Comparison of ENCODE assay signal across 15 cellular contexts in genomic region chr6:107988570-107988969, GRCh38. TPM values are rescaled to one million over a fixed set of nuclear protein-coding genes. Genes with fewer than 3 reads are reported as not detected.
A peak's percentile ranks its signal among the peaks of the same experiment; 100 is the strongest.
DNase-seq lines count a peak whose midpoint lies in the region; ATAC-seq and TF ChIP-seq lines count a peak whose summit lies in the region.
"Had no signal": no experiment of that assay in that cellular context is flagged by ENCODE, and none has a peak within 500 bp of the region (broad histone marks: within the 10 kb centered on the region; RNA-seq: fewer than 3 reads in every experiment).

No MANE protein-coding gene starts in this region.

- no peaks in the 10 kb centered on the region; the same call in 1 of the 2 replicates for H3K9me2 ChIP-seq in GM23338 (ENCODE audit: insufficient read depth)

- H3K14ac ChIP-seq in trophoblast cell (ENCODE audit: low read length): no peak overlapping the region

- H3K9me3 ChIP-seq in SK-N-MC (ENCODE audit: low read depth, low read length) (no peaks in the 10 kb centered on the region), iPS-15b (ENCODE audit: control insufficient read depth, insufficient read depth, low read length) (no peaks in the 10 kb centered on the region), trophoblast cell (ENCODE audit: insufficient read depth, low read depth, low read length) (no peaks in the 10 kb centered on the region)
- H3K9me3 ChIP-seq: BLaER1, Caco-2 had no signal

- no peak overlapping the region for H4K12ac ChIP-seq in trophoblast cell (ENCODE audit: low read depth, low read length)

- no CpG with 5 or more reads among the region's 3 CpGs for WGBS in trophoblast cell (ENCODE audit: extremely low coverage, insufficient coverage, insufficient read length)

- H3K79me2 ChIP-seq in GM23338 (replicated peaks; ENCODE audit: insufficient read depth): no peaks in the 10 kb centered on the region
- no peaks in the 10 kb centered on the region for H3K79me2 ChIP-seq in trophoblast cell (ENCODE audit: control insufficient read depth, insufficient read depth, low read length, poor library complexity)

- no peak overlapping the region for H2AK5ac ChIP-seq in trophoblast cell (ENCODE audit: low read length)

- no peak overlapping the region for H4K8ac ChIP-seq in trophoblast cell (ENCODE audit: low read depth, low read length)

- no peaks in the 10 kb centered on the region for H4K20me1 ChIP-seq in GM23338 (replicated peaks; ENCODE audit: insufficient read depth)
- H4K20me1 ChIP-seq: BLaER1 had no signal

- peaks cover 2% of the 10 kb centered on the region for H3K79me1 ChIP-seq in trophoblast cell (ENCODE audit: low read length)

- H3F3A ChIP-seq in GM23338 (replicated peaks; ENCODE audit: low read depth): peaks cover 4% of the 10 kb centered on the region; the same call in 1 of the 2 replicates

- peak; percentile 73 for DNase-seq in GM23338 (ENCODE audit: low spot score)
- DNase-seq in SK-N-MC (ENCODE audit: low read depth, low spot score): no peak
- peak in 1 of 2 donors; percentile 28 for DNase-seq in trophoblast cell
- DNase-seq in NCI-H2196 (lab: John Stamatoyannopoulos, UW; ENCODE audit: unreplicated experiment): no peak
- no peak for DNase-seq in iPS-NIHi7 (ENCODE audit: extremely low spot score)
- DNase-seq: 8988T; AML-193; Caco-2; CD8-positive, alpha-beta memory T cell; DND-41; GF-D8 had no signal

- peak overlapping the region; percentile 91 for H2BK12ac ChIP-seq in trophoblast cell (ENCODE audit: low read length)

- H3K27me3 ChIP-seq in GM23338 (ENCODE audit: insufficient read depth) (no peaks in the 10 kb centered on the region), iPS-15b (ENCODE audit: control insufficient read depth, insufficient read depth, low read length) (no peaks in the 10 kb centered on the region), trophoblast cell (ENCODE audit: insufficient read depth, low read length) (no peaks in the 10 kb centered on the region)
- H3K27me3 ChIP-seq: BLaER1 had no signal

- H3K18ac ChIP-seq in trophoblast cell (ENCODE audit: low read length): no peak overlapping the region

- peak overlapping the region; percentile 73 for H4K91ac ChIP-seq in trophoblast cell (ENCODE audit: low read depth, low read length)

- peak overlapping the region; percentile 73 for H2BK120ac ChIP-seq in trophoblast cell (ENCODE audit: insufficient read depth, low read length, poor library complexity)

- H3K9ac ChIP-seq in SK-N-MC (ENCODE audit: insufficient read length) (no peak overlapping the region), iPS-15b (ENCODE audit: low read depth, low read length) (no peak overlapping the region), trophoblast cell (ENCODE audit: low read length) (no peak overlapping the region)
- H3K9ac ChIP-seq: BLaER1 had no signal

- peak overlapping the region; percentile 86 for H3K27ac ChIP-seq in GM23338 (ENCODE audit: low read depth)
- 0 out of 2 replicates have a peak overlapping the region, but pooled peaks have one; percentile 6 for H3K27ac ChIP-seq in SK-N-MC
- no peak overlapping the region for H3K27ac ChIP-seq in trophoblast cell (ENCODE audit: low read depth, low read length)
- H3K27ac ChIP-seq: BLaER1 had no signal

- H2AFZ ChIP-seq in GM23338 (no peak overlapping the region), trophoblast cell (ENCODE audit: insufficient read depth, low read length, poor library complexity) (no peak overlapping the region)

- ATAC-seq in GM23338 (peak; percentile 87), HG03045 (IDR thresholded peaks at IDR 0.05; ENCODE audit: unreplicated experiment) (no peak)
- ATAC-seq: HepG2 had no signal

- peaks cover 54% of the 10 kb centered on the region for H3K4me1 Mint-ChIP-seq in GM23338

- H3K4ac ChIP-seq in trophoblast cell (ENCODE audit: low read depth, low read length): no peak overlapping the region

- peak overlapping the region; percentile 88 for H3K27ac Mint-ChIP-seq in GM23338
- H3K27ac Mint-ChIP-seq: CD8-positive, alpha-beta memory T cell had no signal

- H3K4me3 Mint-ChIP-seq in GM23338: peak overlapping the region; percentile 56
- H3K4me3 Mint-ChIP-seq: CD8-positive, alpha-beta memory T cell had no signal

- H3K36me3 ChIP-seq in GM23338 (ENCODE audit: insufficient read depth): no peaks in the 10 kb centered on the region
- no peaks in the 10 kb centered on the region for H3K36me3 ChIP-seq in SK-N-MC (ENCODE audit: insufficient read depth, low read length)
- no peaks in the 10 kb centered on the region for H3K36me3 ChIP-seq in iPS-15b (ENCODE audit: control insufficient read depth, insufficient read depth, low read length)
- no peaks in the 10 kb centered on the region for H3K36me3 ChIP-seq in trophoblast cell (ENCODE audit: control insufficient read depth in 1 of 2, insufficient read depth in 2 of 2, low read length in 2 of 2)
- H3K36me3 ChIP-seq: BLaER1 had no signal

- peaks cover 10% of the 10 kb centered on the region; the same call in 2 of the 3 replicates for H3K9me3 Mint-ChIP-seq in GM23338
- H3K9me3 Mint-ChIP-seq: CD8-positive, alpha-beta memory T cell had no signal

- H3K27me3 Mint-ChIP-seq in GM23338 (ENCODE audit: insufficient read depth, low read depth, poor library complexity): peaks cover 7% of the 10 kb centered on the region

- H3K36me3 Mint-ChIP-seq in GM23338 (ENCODE audit: low read depth): peaks cover 7% of the 10 kb centered on the region; the same call in 2 of the 3 replicates
- H3K36me3 Mint-ChIP-seq: CD8-positive, alpha-beta memory T cell had no signal

- no peak overlapping the region for H3K23ac ChIP-seq in trophoblast cell (ENCODE audit: low read length)

- H3K4me3 ChIP-seq in GM23338: peak overlapping the region; percentile 8
- H3K4me3 ChIP-seq in SK-N-MC: no peak overlapping the region
- H3K4me3 ChIP-seq in iPS-15b (ENCODE audit: low read depth, low read length): peak overlapping the region; percentile 26
- H3K4me3 ChIP-seq in trophoblast cell (ENCODE audit: low read depth, low read length): no peak overlapping the region
- H3K4me3 ChIP-seq: BLaER1 had no signal

- H3K4me1 ChIP-seq in GM23338 (ENCODE audit: insufficient read depth) (peaks cover 58% of the 10 kb centered on the region), iPS-15b (ENCODE audit: control insufficient read depth, insufficient read depth, low read length) (peaks cover 37% of the 10 kb centered on the region), trophoblast cell (ENCODE audit: control insufficient read depth in 1 of 2, insufficient read depth in 2 of 2, low read length in 2 of 2) (peaks cover 7 to 20% of the 10 kb centered on the region in 2 experiments)

- H3K4me2 ChIP-seq in GM23338: peak overlapping the region; percentile 44
- no peak overlapping the region for H3K4me2 ChIP-seq in trophoblast cell (ENCODE audit: low read length)
- H3K4me2 ChIP-seq: BLaER1 had no signal

- no peak overlapping the region for H2BK5ac ChIP-seq in trophoblast cell (ENCODE audit: low read depth, low read length, poor library complexity)

- no peak for TF ChIP-seq CTCF in GM23338 (conservative IDR thresholded peaks at IDR 0.05; ENCODE audit: low read depth in 2 of 2)

TF ChIP-seq in GM23338, 12 proteins besides CTCF, POLR2A, EP300 and RAD21 (continues in another document):
- TF ChIP-seq ZNF331 (CRISPR knock-in tag; IDR thresholded peaks at IDR 0.05; ENCODE audit: low read depth) (no peak), NANOG (IDR thresholded peaks at IDR 0.05; ENCODE audit: borderline replicate concordance) (peak; percentile 83), ETS1 (IDR thresholded peaks at IDR 0.05) (peak; percentile 60; the same call in 1 of the 2 replicates), ZNF114 (CRISPR knock-in tag; IDR thresholded peaks at IDR 0.05) (0 out of 2 replicates have a peak, but pooled peaks have one; percentile 63), POLR2AphosphoS5 (IDR thresholded peaks at IDR 0.05; ENCODE audit: low read depth) (no peak)

RNA-seq across cellular contexts. Expression of gene SEC63, which starts 30.6 kb away (rescaled TPM):
- 48.2 and 48.5 TPM in 2 replicates for total RNA-seq in GM23338 (2014; rRNA removed; shearing (Covaris generic))
- 103 and 124 TPM in 2 replicates for polyA plus RNA-seq in GM23338 (2016; fragmentation: Nextera tagmentation; extraction: Ambion mirVana)
- polyA plus RNA-seq in trophoblast cell (2013): 101 and 113 TPM in 2 replicates

Comparison
In these comparisons a context has a peak if more than half of its experiments do, and no peak if none do; other contexts are left out.
1. H3K4me3 ChIP-seq: peak in GM23338 (single experiment) and iPS-15b (single experiment); none in SK-N-MC (single experiment) and trophoblast cell (single experiment).